Comparison of ENCODE assay signal across 29 cellular contexts in genomic region chr1:232987046-232987445, GRCh38.
"Had no signal": no experiment of that assay in that cellular context is flagged by ENCODE, and none has a peak within 500 bp of the region (broad histone marks: within the 10 kb centered on the region; RNA-seq: fewer than 3 reads in every experiment).

No MANE protein-coding gene starts in this region.

- H3K4me1 ChIP-seq: left lung, lower lobe of right lung, pancreas, prostate gland, thyroid gland, upper lobe of left lung, vagina had no signal

- H3K36me3 ChIP-seq: lower lobe of right lung, pancreas, prostate gland, thyroid gland, transverse colon, upper lobe of left lung, vagina had no signal

- DNase-seq: hypothalamus; immature natural killer cell; kidney; left colon; left lung; lower lobe of right lung; mammary epithelial cell; mesendoderm; midbrain; mucosa of descending colon; naive thymus-derived CD4-positive, alpha-beta T cell; pancreas; posterior cingulate gyrus; retina; stimulated activated CD4-positive, alpha-beta T cell treated with anti-CD3 and anti-CD28 coated beads, Interleukin-1b, Interleukin-23, amount 100 ng/mL, for 48 hours; stimulated activated CD4-positive, alpha-beta T cell treated with anti-CD3 and anti-CD28 coated beads, Interleukin-2, amount 100 ng/mL, for 48 hours; stimulated activated CD4-positive, alpha-beta T cell treated with anti-CD3 and anti-CD28 coated beads, Interleukin-4, amount 100 ng/mL, for 4 hours; stimulated activated CD8-positive, alpha-beta memory T cell treated with anti-CD3 and anti-CD28 coated beads, Interleukin-4, amount 100 ng/mL, for 48 hours; stimulated activated naive CD8-positive, alpha-beta T cell treated with anti-CD3 and anti-CD28 coated beads, Interleukin-15, Interleukin-2, amounts not matched to agents 100 U/mL and 50 U/mL, for 24 hours; stomach; testis; thyroid gland; transverse colon; upper lobe of left lung had no signal

- H3K27ac Mint-ChIP-seq: immature natural killer cell; naive thymus-derived CD4-positive, alpha-beta T cell; natural killer cell treated with Interleukin-12 subunit alpha and Interleukin-12 subunit beta and Interleukin-15 and Interleukin-18, amount 100 ng/mL, for 72 hours; stimulated activated memory B cell treated with anti-CD40 and anti-IgM and Interleukin-4, amounts not matched to agents 10 μg/mL and 1 μg/mL and 100 μg/mL, for 72 hours had no signal

- H3K9me3 ChIP-seq: left lung, lower lobe of right lung, mucosa of descending colon, pancreas, prostate gland, stomach, testis, thyroid gland, transverse colon, upper lobe of left lung, vagina had no signal

- H3K4me2 ChIP-seq: smooth muscle cell had no signal

- H3K27me3 Mint-ChIP-seq: naive thymus-derived CD4-positive, alpha-beta T cell; natural killer cell treated with Interleukin-12 subunit alpha and Interleukin-12 subunit beta and Interleukin-15 and Interleukin-18, amount 100 ng/mL, for 72 hours; stimulated activated memory B cell treated with anti-CD40 and anti-IgM and Interleukin-4, amounts not matched to agents 10 μg/mL and 1 μg/mL and 100 μg/mL, for 72 hours had no signal

- H3K4me3 ChIP-seq: left lung, lower lobe of right lung, mucosa of descending colon, pancreas, prostate gland, smooth muscle cell, stomach, testis, thyroid gland, transverse colon, upper lobe of left lung, vagina had no signal

- H3K9me3 Mint-ChIP-seq: immature natural killer cell; naive thymus-derived CD4-positive, alpha-beta T cell; natural killer cell treated with Interleukin-12 subunit alpha and Interleukin-12 subunit beta and Interleukin-15 and Interleukin-18, amount 100 ng/mL, for 72 hours; stimulated activated memory B cell treated with anti-CD40 and anti-IgM and Interleukin-4, amounts not matched to agents 10 μg/mL and 1 μg/mL and 100 μg/mL, for 72 hours had no signal

- H3K4me3 Mint-ChIP-seq: immature natural killer cell; naive thymus-derived CD4-positive, alpha-beta T cell; natural killer cell treated with Interleukin-12 subunit alpha and Interleukin-12 subunit beta and Interleukin-15 and Interleukin-18, amount 100 ng/mL, for 72 hours; stimulated activated memory B cell treated with anti-CD40 and anti-IgM and Interleukin-4, amounts not matched to agents 10 μg/mL and 1 μg/mL and 100 μg/mL, for 72 hours had no signal

- H3K36me3 Mint-ChIP-seq: natural killer cell treated with Interleukin-12 subunit alpha and Interleukin-12 subunit beta and Interleukin-15 and Interleukin-18, amount 100 ng/mL, for 72 hours had no signal

- H3K27ac ChIP-seq: left lung, lower lobe of right lung, pancreas, prostate gland, stomach, testis, thyroid gland, transverse colon, upper lobe of left lung, vagina had no signal

- ATAC-seq: left colon; left lung; lower lobe of right lung; mucosa of descending colon; natural killer cell treated with Interleukin-12 subunit alpha and Interleukin-12 subunit beta and Interleukin-15 and Interleukin-18, amount 100 ng/mL, for 72 hours; pancreas; stimulated activated memory B cell treated with anti-CD40 and anti-IgM and Interleukin-4, amounts not matched to agents 10 μg/mL and 1 μg/mL and 100 μg/mL, for 72 hours; stimulated activated naive CD8-positive, alpha-beta T cell treated with anti-CD3 and anti-CD28 coated beads, Interleukin-15, Interleukin-2, amounts not matched to agents 100 U/mL and 50 U/mL, for 24 hours had no signal

- H3K4me1 Mint-ChIP-seq: immature natural killer cell; stimulated activated memory B cell treated with anti-CD40 and anti-IgM and Interleukin-4, amounts not matched to agents 10 μg/mL and 1 μg/mL and 100 μg/mL, for 72 hours had no signal

- H3K27me3 ChIP-seq: left lung, pancreas, stomach, testis, thyroid gland, transverse colon, upper lobe of left lung, vagina had no signal
